ENCODE assay signal across 31 cellular contexts in genomic region chr22:48678171-48679135, GRCh38.
"Had no signal": no experiment of that assay in that cellular context is flagged by ENCODE, and none has a peak within 500 bp of the region (broad histone marks: within the 10 kb centered on the region; RNA-seq: fewer than 3 reads in every experiment).

No MANE protein-coding gene starts in this region.

- ATAC-seq: activated naive CD8-positive, alpha-beta T cell treated with anti-CD3 and anti-CD28 coated beads, Interleukin-2, amount 50 U/mL, for 24 hours; Panc1; SK-N-SH treated with all-trans-retinoic acid at 6 μM for 48 hours; T-cell had no signal

- DNase-seq: activated B cell treated with CpG ODN at 0.5 μM for 24 hours; activated CD4-positive, alpha-beta memory T cell treated with anti-CD3 and anti-CD28 coated beads for 36 hours; activated CD4-positive, alpha-beta T cell treated with anti-CD3 and anti-CD28 coated beads for 4 hours; activated CD4-positive, alpha-beta T cell treated with anti-CD3 and anti-CD28 coated beads, Interleukin-2, amount 50 U/mL, for 1 hour; activated CD4-positive, CD25-positive, alpha-beta regulatory T cell treated with anti-CD3 and anti-CD28 coated beads, Interleukin-2, amount 50 U/mL, for 72 hours; activated CD8-positive, alpha-beta memory T cell treated with anti-CD3 and anti-CD28 coated beads, Interleukin-2, amount 50 U/mL, for 4 hours; activated effector memory CD4-positive, alpha-beta T cell treated with Interleukin-2 at 50 U/mL for 16 hours; activated naive CD4-positive, alpha-beta T cell treated with anti-CD3 and anti-CD28 coated beads, Interleukin-2, amount 10 ng/mL, durations not matched to agents 7 days and 5 days; activated naive CD8-positive, alpha-beta T cell treated with anti-CD3 and anti-CD28 coated beads, Interleukin-2, amount 50 U/mL, for 24 hours; activated T-cell treated with anti-CD3 and anti-CD28 coated beads, Interleukin-2, amount 50 U/mL, for 48 hours; anterior cingulate cortex; central memory CD4-positive, alpha-beta T cell; NCI-H1105; NCI-H1417 treated with DMSO at 0.1 percent for 48 hours; NCI-H187 treated with DMSO at 0.1 percent for 48 hours; NCI-H2081; NCI-H2171 treated with DMSO at 0.1 percent for 48 hours; NCI-H2227 treated with DMSO at 0.1 percent for 48 hours; NCI-H446; NCI-H524; NCI-H69; NCI-H82; SIG-M5; T-cell; T-helper 2 cell; T-helper 9 cell had no signal

- H3K9me3 Mint-ChIP-seq: activated B cell treated with CpG ODN at 0.5 μM for 24 hours had no signal

- H3K27me3 Mint-ChIP-seq: activated B cell treated with CpG ODN at 0.5 μM for 24 hours; activated CD4-positive, alpha-beta memory T cell treated with anti-CD3 and anti-CD28 coated beads for 36 hours; activated naive CD4-positive, alpha-beta T cell treated with anti-CD3 and anti-CD28 coated beads, Interleukin-2, amount 10 ng/mL, durations not matched to agents 7 days and 5 days; activated naive CD8-positive, alpha-beta T cell; activated naive CD8-positive, alpha-beta T cell treated with anti-CD3 and anti-CD28 coated beads, Interleukin-2, amount 50 U/mL, for 24 hours; brain; T-cell had no signal

- H3K27ac Mint-ChIP-seq: activated B cell treated with CpG ODN at 0.5 μM for 24 hours; activated CD4-positive, alpha-beta memory T cell treated with anti-CD3 and anti-CD28 coated beads for 36 hours; activated naive CD4-positive, alpha-beta T cell treated with anti-CD3 and anti-CD28 coated beads, Interleukin-2, amount 10 ng/mL, durations not matched to agents 7 days and 5 days; activated naive CD8-positive, alpha-beta T cell; activated naive CD8-positive, alpha-beta T cell treated with anti-CD3 and anti-CD28 coated beads, Interleukin-2, amount 50 U/mL, for 24 hours; T-cell had no signal

- H3K4me1 Mint-ChIP-seq: activated B cell treated with CpG ODN at 0.5 μM for 24 hours; activated naive CD4-positive, alpha-beta T cell treated with anti-CD3 and anti-CD28 coated beads, Interleukin-2, amount 10 ng/mL, durations not matched to agents 7 days and 5 days; activated naive CD8-positive, alpha-beta T cell treated with anti-CD3 and anti-CD28 coated beads, Interleukin-2, amount 50 U/mL, for 24 hours; T-cell had no signal

- H3K27ac ChIP-seq: VCaP had no signal

- H3K36me3 Mint-ChIP-seq: activated CD4-positive, alpha-beta memory T cell treated with anti-CD3 and anti-CD28 coated beads for 36 hours; activated naive CD4-positive, alpha-beta T cell treated with anti-CD3 and anti-CD28 coated beads, Interleukin-2, amount 10 ng/mL, durations not matched to agents 7 days and 5 days; activated naive CD8-positive, alpha-beta T cell; T-cell had no signal

- H3K4me3 Mint-ChIP-seq: activated B cell treated with CpG ODN at 0.5 μM for 24 hours; activated CD4-positive, alpha-beta memory T cell treated with anti-CD3 and anti-CD28 coated beads for 36 hours; activated naive CD4-positive, alpha-beta T cell treated with anti-CD3 and anti-CD28 coated beads, Interleukin-2, amount 10 ng/mL, durations not matched to agents 7 days and 5 days; activated naive CD8-positive, alpha-beta T cell; activated naive CD8-positive, alpha-beta T cell treated with anti-CD3 and anti-CD28 coated beads, Interleukin-2, amount 50 U/mL, for 24 hours; brain; T-cell had no signal
